1 cellular context compared by ENCODE assay signal in the genomic region with DNA sequence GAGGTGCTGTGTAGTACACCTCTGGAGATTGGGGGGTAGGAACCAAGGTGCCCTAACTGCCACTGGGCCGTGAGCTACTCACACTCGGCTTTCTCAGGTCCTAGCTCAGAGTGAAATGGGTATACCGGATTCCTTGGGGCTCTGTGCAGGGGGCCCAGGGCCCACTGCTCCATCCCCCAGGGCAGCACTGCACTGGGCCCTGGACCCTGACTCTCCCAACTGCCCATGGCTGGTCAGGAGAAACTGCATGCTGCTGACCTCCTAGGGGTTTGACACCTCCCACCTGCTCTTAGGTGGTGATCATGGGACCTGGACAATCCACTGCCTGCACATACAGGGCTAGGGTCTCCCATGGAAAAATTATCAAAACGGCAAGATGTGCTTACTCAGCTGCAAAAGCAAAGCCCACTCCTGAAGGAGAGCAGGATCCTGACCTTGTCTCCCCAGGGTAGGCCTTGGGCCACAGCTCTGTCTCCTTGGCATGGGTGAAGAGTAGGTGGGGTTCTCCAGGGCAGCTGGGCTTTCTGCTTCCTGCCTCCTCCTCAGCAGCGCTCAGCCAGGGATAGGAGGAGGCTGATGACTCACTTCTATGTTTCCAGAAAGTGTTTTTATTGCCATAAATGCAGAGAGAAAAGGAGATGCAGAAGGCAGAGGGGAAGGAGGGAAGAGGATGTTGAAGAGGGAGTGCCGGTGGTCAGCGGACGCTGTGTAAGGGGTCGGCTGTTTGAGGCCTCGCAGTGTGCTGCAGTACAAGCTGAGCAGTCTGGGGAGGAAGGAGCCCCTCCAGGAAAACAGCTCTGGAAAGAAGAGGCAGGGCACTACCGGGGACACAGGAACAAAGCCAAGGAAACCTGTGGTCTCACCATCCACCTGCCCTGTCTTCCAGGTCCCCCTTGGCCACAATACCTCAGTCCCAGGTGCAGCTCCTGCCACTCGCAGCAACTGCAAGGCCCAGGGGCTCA.
TF ChIP-seq lines count a peak whose summit lies in the region.

No MANE protein-coding gene starts in this region.

TF ChIP-seq in K562, 482 proteins besides CTCF, POLR2A, EP300 and RAD21 (continued from another document):
- peak; percentile 23; the same call in 1 of the 2 replicates for TF ChIP-seq JUN (IDR thresholded peaks at IDR 0.05; ENCODE audit: borderline replicate concordance, low read depth, low read length)
- no peak for TF ChIP-seq JUN (CRISPR knock-in tag; IDR thresholded peaks at IDR 0.05; ENCODE audit: borderline replicate concordance)
- TF ChIP-seq FOSL1 (tag; conservative IDR thresholded peaks at IDR 0.05), result peak; percentile 56
- TF ChIP-seq, protein P1, sequence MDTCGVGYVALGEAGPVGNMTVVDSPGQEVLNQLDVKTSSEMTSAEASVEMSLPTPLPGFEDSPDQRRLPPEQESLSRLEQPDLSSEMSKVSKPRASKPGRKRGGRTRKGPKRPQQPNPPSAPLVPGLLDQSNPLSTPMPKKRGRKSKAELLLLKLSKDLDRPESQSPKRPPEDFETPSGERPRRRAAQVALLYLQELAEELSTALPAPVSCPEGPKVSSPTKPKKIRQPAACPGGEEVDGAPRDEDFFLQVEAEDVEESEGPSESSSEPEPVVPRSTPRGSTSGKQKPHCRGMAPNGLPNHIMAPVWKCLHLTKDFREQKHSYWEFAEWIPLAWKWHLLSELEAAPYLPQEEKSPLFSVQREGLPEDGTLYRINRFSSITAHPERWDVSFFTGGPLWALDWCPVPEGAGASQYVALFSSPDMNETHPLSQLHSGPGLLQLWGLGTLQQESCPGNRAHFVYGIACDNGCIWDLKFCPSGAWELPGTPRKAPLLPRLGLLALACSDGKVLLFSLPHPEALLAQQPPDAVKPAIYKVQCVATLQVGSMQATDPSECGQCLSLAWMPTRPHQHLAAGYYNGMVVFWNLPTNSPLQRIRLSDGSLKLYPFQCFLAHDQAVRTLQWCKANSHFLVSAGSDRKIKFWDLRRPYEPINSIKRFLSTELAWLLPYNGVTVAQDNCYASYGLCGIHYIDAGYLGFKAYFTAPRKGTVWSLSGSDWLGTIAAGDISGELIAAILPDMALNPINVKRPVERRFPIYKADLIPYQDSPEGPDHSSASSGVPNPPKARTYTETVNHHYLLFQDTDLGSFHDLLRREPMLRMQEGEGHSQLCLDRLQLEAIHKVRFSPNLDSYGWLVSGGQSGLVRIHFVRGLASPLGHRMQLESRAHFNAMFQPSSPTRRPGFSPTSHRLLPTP (IDR thresholded peaks at IDR 0.05; ENCODE audit: borderline replicate concordance, extremely low read depth, insufficient read length), result no peak
- no peak for TF ChIP-seq ZNF444 (CRISPR knock-in tag; IDR thresholded peaks at IDR 0.05)
- no peak for TF ChIP-seq GABPA (tag; conservative IDR thresholded peaks at IDR 0.05; ENCODE audit: low read depth)
- TF ChIP-seq PYGO2 (tag; IDR thresholded peaks at IDR 0.05), result no peak
- TF ChIP-seq, protein P2, sequence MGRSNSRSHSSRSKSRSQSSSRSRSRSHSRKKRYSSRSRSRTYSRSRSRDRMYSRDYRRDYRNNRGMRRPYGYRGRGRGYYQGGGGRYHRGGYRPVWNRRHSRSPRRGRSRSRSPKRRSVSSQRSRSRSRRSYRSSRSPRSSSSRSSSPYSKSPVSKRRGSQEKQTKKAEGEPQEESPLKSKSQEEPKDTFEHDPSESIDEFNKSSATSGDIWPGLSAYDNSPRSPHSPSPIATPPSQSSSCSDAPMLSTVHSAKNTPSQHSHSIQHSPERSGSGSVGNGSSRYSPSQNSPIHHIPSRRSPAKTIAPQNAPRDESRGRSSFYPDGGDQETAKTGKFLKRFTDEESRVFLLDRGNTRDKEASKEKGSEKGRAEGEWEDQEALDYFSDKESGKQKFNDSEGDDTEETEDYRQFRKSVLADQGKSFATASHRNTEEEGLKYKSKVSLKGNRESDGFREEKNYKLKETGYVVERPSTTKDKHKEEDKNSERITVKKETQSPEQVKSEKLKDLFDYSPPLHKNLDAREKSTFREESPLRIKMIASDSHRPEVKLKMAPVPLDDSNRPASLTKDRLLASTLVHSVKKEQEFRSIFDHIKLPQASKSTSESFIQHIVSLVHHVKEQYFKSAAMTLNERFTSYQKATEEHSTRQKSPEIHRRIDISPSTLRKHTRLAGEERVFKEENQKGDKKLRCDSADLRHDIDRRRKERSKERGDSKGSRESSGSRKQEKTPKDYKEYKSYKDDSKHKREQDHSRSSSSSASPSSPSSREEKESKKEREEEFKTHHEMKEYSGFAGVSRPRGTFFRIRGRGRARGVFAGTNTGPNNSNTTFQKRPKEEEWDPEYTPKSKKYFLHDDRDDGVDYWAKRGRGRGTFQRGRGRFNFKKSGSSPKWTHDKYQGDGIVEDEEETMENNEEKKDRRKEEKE (IDR thresholded peaks at IDR 0.05; ENCODE audit: borderline replicate concordance in 1 of 2, control insufficient read depth in 1 of 2, low read depth in 2 of 2, low read length in 1 of 2), result no peak
- TF ChIP-seq, protein P3, sequence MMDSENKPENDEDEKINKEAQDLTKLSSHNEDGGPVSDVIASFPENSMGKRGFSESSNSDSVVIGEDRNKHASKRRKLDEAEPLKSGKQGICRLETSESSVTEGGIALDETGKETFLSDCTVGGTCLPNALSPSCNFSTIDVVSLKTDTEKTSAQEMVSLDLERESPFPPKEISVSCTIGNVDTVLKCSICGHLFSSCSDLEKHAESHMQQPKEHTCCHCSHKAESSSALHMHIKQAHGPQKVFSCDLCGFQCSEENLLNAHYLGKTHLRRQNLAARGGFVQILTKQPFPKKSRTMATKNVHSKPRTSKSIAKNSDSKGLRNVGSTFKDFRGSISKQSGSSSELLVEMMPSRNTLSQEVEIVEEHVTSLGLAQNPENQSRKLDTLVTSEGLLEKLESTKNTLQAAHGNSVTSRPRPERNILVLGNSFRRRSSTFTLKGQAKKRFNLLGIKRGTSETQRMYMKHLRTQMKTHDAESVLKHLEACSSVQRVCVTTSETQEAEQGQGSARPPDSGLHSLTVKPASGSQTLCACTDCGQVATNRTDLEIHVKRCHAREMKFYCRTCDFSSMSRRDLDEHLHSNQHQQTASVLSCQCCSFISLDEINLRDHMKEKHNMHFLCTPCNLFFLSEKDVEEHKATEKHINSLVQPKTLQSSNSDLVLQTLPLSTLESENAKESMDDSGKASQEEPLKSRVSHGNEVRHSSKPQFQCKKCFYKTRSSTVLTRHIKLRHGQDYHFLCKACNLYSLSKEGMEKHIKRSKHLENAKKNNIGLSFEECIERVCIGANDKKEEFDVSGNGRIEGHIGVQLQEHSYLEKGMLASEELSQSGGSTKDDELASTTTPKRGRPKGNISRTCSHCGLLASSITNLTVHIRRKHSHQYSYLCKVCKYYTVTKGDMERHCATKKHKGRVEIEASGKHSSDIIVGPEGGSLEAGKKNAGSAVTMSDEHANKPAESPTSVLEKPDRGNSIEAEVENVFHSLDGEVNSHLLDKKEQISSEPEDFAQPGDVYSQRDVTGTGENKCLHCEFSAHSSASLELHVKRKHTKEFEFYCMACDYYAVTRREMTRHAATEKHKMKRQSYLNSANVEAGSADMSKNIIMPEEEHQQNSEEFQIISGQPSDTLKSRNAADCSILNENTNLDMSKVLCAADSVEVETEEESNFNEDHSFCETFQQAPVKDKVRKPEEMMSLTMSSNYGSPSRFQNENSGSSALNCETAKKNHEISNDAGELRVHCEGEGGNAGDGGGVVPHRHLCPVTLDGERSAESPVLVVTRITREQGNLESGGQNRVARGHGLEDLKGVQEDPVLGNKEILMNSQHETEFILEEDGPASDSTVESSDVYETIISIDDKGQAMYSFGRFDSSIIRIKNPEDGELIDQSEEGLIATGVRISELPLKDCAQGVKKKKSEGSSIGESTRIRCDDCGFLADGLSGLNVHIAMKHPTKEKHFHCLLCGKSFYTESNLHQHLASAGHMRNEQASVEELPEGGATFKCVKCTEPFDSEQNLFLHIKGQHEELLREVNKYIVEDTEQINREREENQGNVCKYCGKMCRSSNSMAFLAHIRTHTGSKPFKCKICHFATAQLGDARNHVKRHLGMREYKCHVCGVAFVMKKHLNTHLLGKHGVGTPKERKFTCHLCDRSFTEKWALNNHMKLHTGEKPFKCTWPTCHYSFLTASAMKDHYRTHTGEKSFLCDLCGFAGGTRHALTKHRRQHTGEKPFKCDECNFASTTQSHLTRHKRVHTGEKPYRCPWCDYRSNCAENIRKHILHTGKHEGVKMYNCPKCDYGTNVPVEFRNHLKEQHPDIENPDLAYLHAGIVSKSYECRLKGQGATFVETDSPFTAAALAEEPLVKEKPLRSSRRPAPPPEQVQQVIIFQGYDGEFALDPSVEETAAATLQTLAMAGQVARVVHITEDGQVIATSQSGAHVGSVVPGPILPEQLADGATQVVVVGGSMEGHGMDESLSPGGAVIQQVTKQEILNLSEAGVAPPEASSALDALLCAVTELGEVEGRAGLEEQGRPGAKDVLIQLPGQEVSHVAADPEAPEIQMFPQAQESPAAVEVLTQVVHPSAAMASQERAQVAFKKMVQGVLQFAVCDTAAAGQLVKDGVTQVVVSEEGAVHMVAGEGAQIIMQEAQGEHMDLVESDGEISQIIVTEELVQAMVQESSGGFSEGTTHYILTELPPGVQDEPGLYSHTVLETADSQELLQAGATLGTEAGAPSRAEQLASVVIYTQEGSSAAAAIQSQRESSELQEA (IDR thresholded peaks at IDR 0.05; ENCODE audit: low read depth), result no peak
- TF ChIP-seq ZNF324 (CRISPR knock-in tag; IDR thresholded peaks at IDR 0.05), result no peak
- peak; percentile 39; the same call in 1 of the 2 replicates for TF ChIP-seq ARID1B (IDR thresholded peaks at IDR 0.05)
- no peak for TF ChIP-seq SETDB1 (IDR thresholded peaks at IDR 0.05; ENCODE audit: low read length)
- TF ChIP-seq, protein P4, sequence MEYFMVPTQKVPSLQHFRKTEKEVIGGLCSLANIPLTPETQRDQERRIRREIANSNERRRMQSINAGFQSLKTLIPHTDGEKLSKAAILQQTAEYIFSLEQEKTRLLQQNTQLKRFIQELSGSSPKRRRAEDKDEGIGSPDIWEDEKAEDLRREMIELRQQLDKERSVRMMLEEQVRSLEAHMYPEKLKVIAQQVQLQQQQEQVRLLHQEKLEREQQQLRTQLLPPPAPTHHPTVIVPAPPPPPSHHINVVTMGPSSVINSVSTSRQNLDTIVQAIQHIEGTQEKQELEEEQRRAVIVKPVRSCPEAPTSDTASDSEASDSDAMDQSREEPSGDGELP (CRISPR knock-in tag; IDR thresholded peaks at IDR 0.05; ENCODE audit: borderline replicate concordance), result 0 out of 2 replicates have a peak, but pooled peaks have one; percentile 14
- no peak for TF ChIP-seq RUNX1 (IDR thresholded peaks at IDR 0.05; ENCODE audit: low read depth)
